Comparison of ENCODE assay signal across 8 cellular contexts in the genomic region with DNA sequence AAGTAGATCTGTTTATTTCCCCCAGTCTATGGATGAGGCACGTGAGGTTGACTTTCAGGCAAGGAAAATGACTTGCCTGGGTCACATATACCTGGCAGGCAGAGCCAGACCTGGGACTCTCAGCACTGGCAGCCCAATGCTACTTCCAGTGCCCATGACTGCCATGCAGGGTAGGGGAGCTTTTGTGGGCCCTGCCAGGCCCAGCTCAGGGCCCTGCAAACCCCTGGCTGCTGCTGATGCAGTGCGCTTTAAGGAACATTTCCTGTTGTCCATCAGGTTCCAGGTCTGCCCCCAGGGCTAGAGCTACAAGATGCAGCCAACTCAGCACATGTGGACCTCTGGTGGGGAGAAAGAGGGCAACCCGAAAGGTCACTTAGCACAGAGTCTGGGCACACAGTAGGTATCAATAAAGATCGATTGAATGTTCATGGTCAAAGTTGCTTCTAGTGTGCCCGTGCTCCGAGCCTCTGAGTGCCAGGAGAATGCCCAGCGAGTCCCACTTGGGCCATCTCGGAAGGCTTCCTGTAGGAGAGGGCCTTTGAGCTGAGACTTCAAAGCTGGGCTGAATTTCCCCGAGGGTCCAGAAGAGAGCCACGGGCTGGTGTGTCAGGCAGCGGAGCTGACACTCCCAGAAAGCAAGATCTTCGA. TPM values are rescaled to one million over a fixed set of nuclear protein-coding genes. Genes with fewer than 3 reads are reported as not detected.
DNase-seq lines count a peak whose midpoint lies in the region; ATAC-seq and TF ChIP-seq lines count a peak whose summit lies in the region.

No MANE protein-coding gene starts in this region.

- CTCF ChIA-PET in OCI-LY7 (lab: Charles Lee; ENCODE audit: unreplicated experiment) = no interaction called here

- no peaks in the 10 kb centered on the region for H4K20me1 ChIP-seq in DOHH2 (ENCODE audit: control insufficient read depth, insufficient read depth, low read depth, low read length)
- H4K20me1 ChIP-seq in OCI-LY7 (ENCODE audit: insufficient read depth, low read length) = no peaks in the 10 kb centered on the region; the same call in 1 of the 2 replicates

- no peaks in the 10 kb centered on the region for H3K9me2 ChIP-seq in DOHH2 (replicated peaks; ENCODE audit: control insufficient read depth, low read length)
- no peaks in the 10 kb centered on the region for H3K9me2 ChIP-seq in OCI-LY7 (ENCODE audit: insufficient read depth, low read length)

- H3K4me1 ChIP-seq in DOHH2 (ENCODE audit: control insufficient read depth, low read length) (peaks cover 9% of the 10 kb centered on the region; the same call in 1 of the 2 replicates), OCI-LY7 (ENCODE audit: insufficient read depth, low read length, poor library complexity, severe bottlenecking) (no peaks in the 10 kb centered on the region)

- intact Hi-C loops in OCI-LY7 (cut with micrococcal nuclease; ENCODE audit: unreplicated experiment) = no loop called here
- intact Hi-C loops in posterior vena cava (cut with DNase I) = no loop called here

- peaks cover 66 to 77% of the 10 kb centered on the region in 2 donors for H3K4me1 Mint-ChIP-seq in effector memory CD8-positive, alpha-beta T cell (ENCODE audit: low read depth in 2 of 2)

- H3K9me3 ChIP-seq in DOHH2 (ENCODE audit: control insufficient read depth, insufficient read depth, low read length) (no peaks in the 10 kb centered on the region), OCI-LY7 (ENCODE audit: low read length) (no peaks in the 10 kb centered on the region)

- no peaks in the 10 kb centered on the region for H3F3A ChIP-seq in DOHH2 (ENCODE audit: control insufficient read depth, insufficient read depth)

- DNase-seq in OCI-LY7 (ENCODE audit: low spot score) = no peak
- DNase-seq in effector memory CD8-positive, alpha-beta T cell = no peak
- DNase-seq in posterior vena cava (ENCODE audit: low spot score) = peak; percentile 62
- DNase-seq in NOMO-1 treated with DMSO at 0.1 percent for 48 hours (lab: John Stamatoyannopoulos, UW; ENCODE audit: unreplicated experiment) = no peak
- no peak for DNase-seq in NCI-H510A treated with DMSO at 0.1 percent for 48 hours (lab: John Stamatoyannopoulos, UW)
- no peak for DNase-seq in SIG-M5 treated with dmso at 0.1 percent for 504 hours (lab: John Stamatoyannopoulos, UW; ENCODE audit: unreplicated experiment)
- DNase-seq in NCI-H524 (lab: John Stamatoyannopoulos, UW) = no peak

- H3K36me3 ChIP-seq in DOHH2 (ENCODE audit: control insufficient read depth, low read length) = no peaks in the 10 kb centered on the region
- no peaks in the 10 kb centered on the region for H3K36me3 ChIP-seq in OCI-LY7 (ENCODE audit: insufficient read depth, low read length)

- H3K4me3 ChIP-seq in DOHH2 (ENCODE audit: low read length) (no peak overlapping the region), OCI-LY7 (ENCODE audit: low read depth, low read length, poor library complexity, severe bottlenecking) (no peak overlapping the region)

- no peaks in the 10 kb centered on the region for H3K27me3 Mint-ChIP-seq in effector memory CD8-positive, alpha-beta T cell

- TF ChIP-seq CTCF in DOHH2 (IDR thresholded peaks at IDR 0.05; ENCODE audit: low read depth, low read length, poor library complexity, severe bottlenecking) = no peak
- TF ChIP-seq CTCF in OCI-LY7 (conservative IDR thresholded peaks at IDR 0.05; ENCODE audit: low read length) = no peak

- peak overlapping the region; percentile 59 for H3K4me2 ChIP-seq in DOHH2 (ENCODE audit: low read length)
- 0 out of 2 replicates have a peak overlapping the region, but pooled peaks have one; percentile 20 for H3K4me2 ChIP-seq in OCI-LY7 (ENCODE audit: low read length)

- H2AFZ ChIP-seq in OCI-LY7 (ENCODE audit: low read length) = no peak overlapping the region

- no peak overlapping the region for H3K27ac ChIP-seq in DOHH2 (ENCODE audit: low read depth, low read length)
- no peak overlapping the region for H3K27ac ChIP-seq in OCI-LY7 (ENCODE audit: low read depth, low read length, poor library complexity, severe bottlenecking)

- peaks cover 40% of the 10 kb centered on the region for H3K27me3 ChIP-seq in DOHH2 (ENCODE audit: control insufficient read depth, low read length)

- no TSS peak for BruUV-seq in OCI-LY7 (replicated peaks; lab: Mats Ljungman, UMichigan)

- POLR2A ChIA-PET in OCI-LY7 (lab: Charles Lee) = interaction anchor here (0.5 kb wide), 1 partner anchor 294 kb away, joined by 5 read pairs; no protein-coding TSS in a partner anchor

- H3K27ac Mint-ChIP-seq in effector memory CD8-positive, alpha-beta T cell = peak overlapping the region; percentile 91 to 98

- H3K9me3 Mint-ChIP-seq in effector memory CD8-positive, alpha-beta T cell = no peaks in the 10 kb centered on the region

- peak overlapping the region; percentile 99 for H3K4me3 Mint-ChIP-seq in effector memory CD8-positive, alpha-beta T cell

- H3K36me3 Mint-ChIP-seq in effector memory CD8-positive, alpha-beta T cell (ENCODE audit: insufficient read depth) = peaks cover 48% of the 10 kb centered on the region

- no peak for ATAC-seq in effector memory CD8-positive, alpha-beta T cell (replicated peaks)

- H3K79me2 ChIP-seq in DOHH2 (ENCODE audit: control insufficient read depth, low read length) (no peaks in the 10 kb centered on the region), OCI-LY7 (ENCODE audit: insufficient read depth, low read depth, low read length) (no peaks in the 10 kb centered on the region)

RNA-seq across cellular contexts. Expression of gene TBX21, which starts 0.5 kb away (rescaled TPM):
- total RNA-seq in OCI-LY7 (2014; rRNA removed; shearing (Covaris generic)) = not detected in 2 replicates
- total RNA-seq in OCI-LY7 (2022) (not detected in 2 replicates), posterior vena cava (under 1 TPM; 0.48 to 0.65 TPM)

RNA-seq across cellular contexts. Expression of gene TBKBP1, which starts 38.6 kb away (rescaled TPM):
- 8.3 and 15.0 TPM in 2 replicates for total RNA-seq in OCI-LY7 (2014; rRNA removed; shearing (Covaris generic))
- 15.2 and 16.0 TPM in 2 replicates for total RNA-seq in OCI-LY7 (2022)
- 10 to 100 TPM; 10.7 to 13.8 TPM for total RNA-seq in posterior vena cava
